ENCODE assay signal across 26 cellular contexts in genomic region chr3:116103868-116104530, GRCh38.
DNase-seq lines count a peak whose midpoint lies in the region; ATAC-seq, FAIRE-seq and TF ChIP-seq lines count a peak whose summit lies in the region.
"Had no signal": no experiment of that assay in that cellular context is flagged by ENCODE, and none has a peak within 500 bp of the region (broad histone marks: within the 10 kb centered on the region; RNA-seq: fewer than 3 reads in every experiment).

No MANE protein-coding gene starts in this region.

- dilution Hi-C loops in IMR-90 (cut with HindIII; ENCODE audit: low sequenced_read_pairs, unreplicated experiment): no loop called here

- no peaks in the 10 kb centered on the region for H3K27me3 Mint-ChIP-seq in neural crest cell (ENCODE audit: low read depth)
- H3K27me3 Mint-ChIP-seq in activated T-cell treated with anti-CD3 and anti-CD28 coated beads, Interleukin-2, amount 50 U/mL, for 24 hours: no peaks in the 10 kb centered on the region
- H3K27me3 Mint-ChIP-seq: CD4-positive, alpha-beta T cell had no signal

- CTCF ChIA-PET in IMR-90 (lab: Yijun Ruan, JAX): no interaction called here

- peak overlapping the region; percentile 17 for H3K4me3 Mint-ChIP-seq in neural crest cell
- H3K4me3 Mint-ChIP-seq in activated T-cell treated with anti-CD3 and anti-CD28 coated beads, Interleukin-2, amount 50 U/mL, for 24 hours: no peak overlapping the region
- H3K4me3 Mint-ChIP-seq: CD4-positive, alpha-beta T cell; H9; HFFc6 had no signal

- 0 out of 4 replicates have a peak overlapping the region, but pooled peaks of 1 of the 2 experiments have one; percentile 64 for H4K8ac ChIP-seq in IMR-90 (ENCODE audit: low read depth in 2 of 2, low read length in 2 of 2)

- H3K4me3 ChIP-seq in IMR-90 (ENCODE audit: insufficient read depth, low read depth, low read length) (no peak overlapping the region), bronchial epithelial cell (ENCODE audit: low read depth, low read length) (no peak overlapping the region)
- H3K4me3 ChIP-seq: BLaER1, GM23248, SJSA1 had no signal

- H4K5ac ChIP-seq in IMR-90 (ENCODE audit: low read depth, low read length): no peak overlapping the region

- H3K4me2 ChIP-seq in IMR-90 (ENCODE audit: low read depth, low read length): no peak overlapping the region
- H3K4me2 ChIP-seq: BLaER1, KMS-11 had no signal

- DNase-seq in COLO829 (ENCODE audit: low spot score): peak; percentile 71
- DNase-seq in IMR-90: no peak
- DNase-seq in bronchial epithelial cell (ENCODE audit: low read depth): no peak
- no peak for DNase-seq in neural crest cell (ENCODE audit: low read depth, low spot score)
- DNase-seq in activated T-cell treated with anti-CD3 and anti-CD28 coated beads, Interleukin-2, amount 50 U/mL, for 24 hours: no peak
- DNase-seq in GF-D8 (lab: John Stamatoyannopoulos, UW): no peak
- DNase-seq: Caco-2; CD4-positive, alpha-beta T cell; DND-41; H9; HFFc6; NCI-H1105; NCI-H146; NCI-H2081; NCI-H446; NCI-H526 treated with DMSO at 0.1 percent for 48 hours; OCI-M1 had no signal

- no peaks in the 10 kb centered on the region for H3K9me3 ChIP-seq in IMR-90 (ENCODE audit: control insufficient read depth, insufficient read depth, low read length)
- H3K9me3 ChIP-seq: BLaER1, Caco-2, SJSA1 had no signal

- no peak overlapping the region for H4K91ac ChIP-seq in IMR-90 (ENCODE audit: insufficient read depth, low read depth, low read length)

- no peak overlapping the region for H3K23ac ChIP-seq in IMR-90 (ENCODE audit: low read depth, low read length)

- no peak overlapping the region for H3K18ac ChIP-seq in IMR-90 (ENCODE audit: low read depth, low read length)

- no peaks in the 10 kb centered on the region for H4K20me1 ChIP-seq in IMR-90 (ENCODE audit: insufficient read depth, low read length)
- H4K20me1 ChIP-seq: BLaER1 had no signal

- no TSS peak for BruUV-seq in IMR-90 (replicated peaks; lab: Mats Ljungman, UMichigan)

- H3K4me1 ChIP-seq in IMR-90 (ENCODE audit: control insufficient read depth, insufficient read depth, low read length): 0 out of 2 replicates have a peak, but pooled peaks cover 2% of the 10 kb centered on the region
- H3K4me1 ChIP-seq: BLaER1, Caco-2, SJSA1 had no signal

- in situ Hi-C loops in IMR-90 (cut with MboI; ENCODE audit: low sequenced_read_pairs): no loop called here

- peaks cover 26% of the 10 kb centered on the region for H3K4me1 Mint-ChIP-seq in neural crest cell
- no peaks in the 10 kb centered on the region for H3K4me1 Mint-ChIP-seq in activated T-cell treated with anti-CD3 and anti-CD28 coated beads, Interleukin-2, amount 50 U/mL, for 24 hours (ENCODE audit: low read depth)

- H3K9me1 ChIP-seq in IMR-90 (ENCODE audit: insufficient read depth, low read length): no peaks in the 10 kb centered on the region

- H3K27ac ChIP-seq in IMR-90 (ENCODE audit: insufficient read depth, low read length): no peak overlapping the region
- H3K27ac ChIP-seq: BLaER1, GM23248, HL-60, KMS-11, SJSA1 had no signal

- no peak for TF ChIP-seq RAD21 in IMR-90 (IDR thresholded peaks at IDR 0.05; ENCODE audit: low read length)

- H3K36me3 Mint-ChIP-seq in neural crest cell (ENCODE audit: low read depth): peaks cover 3% of the 10 kb centered on the region
- H3K36me3 Mint-ChIP-seq in activated T-cell treated with anti-CD3 and anti-CD28 coated beads, Interleukin-2, amount 50 U/mL, for 24 hours (ENCODE audit: low read depth): no peaks in the 10 kb centered on the region

- H3K4ac ChIP-seq in IMR-90 (ENCODE audit: low read depth, low read length): no peak overlapping the region

- H2AK5ac ChIP-seq in IMR-90 (ENCODE audit: low read depth, low read length): no peak overlapping the region

- H3K27me3 ChIP-seq in IMR-90 (ENCODE audit: control insufficient read depth, insufficient read depth, low read length) (no peaks in the 10 kb centered on the region), bronchial epithelial cell (ENCODE audit: control insufficient read depth, insufficient read depth, low read length) (no peaks in the 10 kb centered on the region)
- H3K27me3 ChIP-seq: BLaER1, SJSA1 had no signal

- TF ChIP-seq POLR2A in IMR-90 (IDR thresholded peaks at IDR 0.05; ENCODE audit: low read depth, low read length): no peak

- H3K79me1 ChIP-seq in IMR-90 (ENCODE audit: low read depth in 1 of 2, low read length in 2 of 2): no peaks in the 10 kb centered on the region

- intact Hi-C loops in IMR-90 (cut with micrococcal nuclease): loop anchor here (5.0 kb wide), 2 partner anchors 348 to 653 kb away; no protein-coding TSS in a partner anchor

- H2BK5ac ChIP-seq in IMR-90 (ENCODE audit: low read depth, low read length, poor library complexity, severe bottlenecking): no peak overlapping the region

- H3K27ac Mint-ChIP-seq in neural crest cell (ENCODE audit: unreplicated experiment): peak overlapping the region; percentile 88
- H3K27ac Mint-ChIP-seq in activated T-cell treated with anti-CD3 and anti-CD28 coated beads, Interleukin-2, amount 50 U/mL, for 24 hours: no peak overlapping the region
- H3K27ac Mint-ChIP-seq: CD4-positive, alpha-beta T cell; HFFc6 had no signal

- H3K36me3 ChIP-seq in IMR-90 (ENCODE audit: control insufficient read depth, insufficient read depth, low read length) (no peaks in the 10 kb centered on the region), bronchial epithelial cell (ENCODE audit: control insufficient read depth, insufficient read depth, low read length) (no peaks in the 10 kb centered on the region)
- H3K36me3 ChIP-seq: BLaER1, SJSA1 had no signal

- no peak for TF ChIP-seq CTCF in IMR-90 (conservative IDR thresholded peaks at IDR 0.05; ENCODE audit: low read depth, low read length)
- TF ChIP-seq CTCF in bronchial epithelial cell (IDR thresholded peaks at IDR 0.05; ENCODE audit: insufficient read depth, low read length, severe bottlenecking): no peak
- TF ChIP-seq CTCF in neural crest cell (conservative IDR thresholded peaks at IDR 0.05): no peak

- H3K14ac ChIP-seq in IMR-90 (replicated peaks; ENCODE audit: low read depth, low read length): 0 out of 2 replicates have a peak overlapping the region, but pooled peaks have one; percentile 14

- H2AK9ac ChIP-seq in IMR-90 (replicated peaks; ENCODE audit: low read depth, low read length, poor library complexity): no peak overlapping the region

- H2BK15ac ChIP-seq in IMR-90 (ENCODE audit: low read depth, low read length): no peak overlapping the region

- POLR2A ChIA-PET in IMR-90 (lab: Charles Lee; ENCODE audit: unreplicated experiment): no interaction called here

- FAIRE-seq in bronchial epithelial cell (lab: Jason Lieb, UNC): peak; percentile 43
- FAIRE-seq: GM18507 had no signal

- no peak overlapping the region for H3K56ac ChIP-seq in IMR-90 (ENCODE audit: extremely low read depth, insufficient read depth, low read length)

- no peaks in the 10 kb centered on the region for H3K9me3 Mint-ChIP-seq in neural crest cell
- H3K9me3 Mint-ChIP-seq in activated T-cell treated with anti-CD3 and anti-CD28 coated beads, Interleukin-2, amount 50 U/mL, for 24 hours: no peaks in the 10 kb centered on the region
- H3K9me3 Mint-ChIP-seq: CD4-positive, alpha-beta T cell; H9; HFFc6 had no signal

- H2BK120ac ChIP-seq in IMR-90 (ENCODE audit: low read depth, low read length): no peak overlapping the region

- peak overlapping the region; percentile 33; the same call in 1 of the 2 replicates for H2BK20ac ChIP-seq in IMR-90 (ENCODE audit: low read depth, low read length)

- peak; percentile 60 for ATAC-seq in IMR-90 (ENCODE audit: low read depth)
- ATAC-seq in GM21786 (IDR thresholded peaks at IDR 0.05; ENCODE audit: unreplicated experiment): no peak
- ATAC-seq in HG02759 (IDR thresholded peaks at IDR 0.05; ENCODE audit: unreplicated experiment): no peak
- ATAC-seq: Right ventricle myocardium inferior had no signal

- no peak overlapping the region for H2AFZ ChIP-seq in IMR-90 (replicated peaks; ENCODE audit: low read length, poor library complexity)
- H2AFZ ChIP-seq: GM23248 had no signal

- H3K9ac ChIP-seq in IMR-90 (ENCODE audit: low read depth, low read length): no peak overlapping the region
- H3K9ac ChIP-seq: BLaER1, GM23248, KMS-11 had no signal

- WGBS in IMR-90 (ENCODE audit: extremely low coverage in 2 of 2, insufficient read length in 1 of 2), 2 experiments: 80% methylated on average over 1 of the region's 4 CpGs; no CpG with 5 or more reads in 1 of the 2 experiments

TF ChIP-seq in IMR-90, 13 proteins besides CTCF, POLR2A, EP300 and RAD21:
- TF ChIP-seq MAZ (IDR thresholded peaks at IDR 0.05; ENCODE audit: borderline replicate concordance, low read depth, low read length) (no peak), ELK1 (IDR thresholded peaks at IDR 0.05; ENCODE audit: borderline replicate concordance, low read depth, low read length) (no peak), FOS (IDR thresholded peaks at IDR 0.05; ENCODE audit: low read depth, low read length) (no peak)
